ENCODE assay signal across 12 cellular contexts in genomic region chr2:31428001-31428418, GRCh38. TPM values are rescaled to one million over a fixed set of nuclear protein-coding genes. Genes with fewer than 3 reads are reported as not detected.
A peak's percentile ranks its signal among the peaks of the same experiment; 100 is the strongest.
DNase-seq lines count a peak whose midpoint lies in the region; ATAC-seq and TF ChIP-seq lines count a peak whose summit lies in the region.
"Had no signal": no experiment of that assay in that cellular context is flagged by ENCODE, and none has a peak within 500 bp of the region (broad histone marks: within the 10 kb centered on the region; RNA-seq: fewer than 3 reads in every experiment).

No MANE protein-coding gene starts in this region.

- no peak overlapping the region for H3K18ac ChIP-seq in mesendoderm (ENCODE audit: low read length)

- no peaks in the 10 kb centered on the region for H3K9me3 ChIP-seq in psoas muscle
- H3K9me3 ChIP-seq: pancreas had no signal

- no peak overlapping the region for H4K5ac ChIP-seq in mesendoderm (ENCODE audit: low read length)

- H3K79me1 ChIP-seq in mesendoderm (ENCODE audit: low read length) = no peaks in the 10 kb centered on the region

- H4K8ac ChIP-seq in mesendoderm (ENCODE audit: low read depth, low read length) = no peak overlapping the region

- intact Hi-C loops in psoas muscle (cut with DNase I) = no loop called here

- no peak overlapping the region for H3K9ac ChIP-seq in mesendoderm (ENCODE audit: low read length)

- H3K27ac ChIP-seq in mesendoderm (ENCODE audit: low read depth, low read length) = no peak overlapping the region
- H3K27ac ChIP-seq in psoas muscle = no peak overlapping the region
- H3K27ac ChIP-seq: pancreas had no signal

- no peaks in the 10 kb centered on the region for H3K79me2 ChIP-seq in mesendoderm (ENCODE audit: control insufficient read depth, insufficient read depth, low read length)

- H2BK5ac ChIP-seq in mesendoderm (ENCODE audit: low read length) = no peak overlapping the region

- H3K27me3 ChIP-seq in mesendoderm (ENCODE audit: insufficient read depth, low read length, poor library complexity) (no peaks in the 10 kb centered on the region), psoas muscle (ENCODE audit: insufficient read depth in 3 of 3, low read length in 2 of 3) (no peaks in the 10 kb centered on the region)
- H3K27me3 ChIP-seq: pancreas had no signal

- no peak overlapping the region for H2BK15ac ChIP-seq in mesendoderm (replicated peaks; ENCODE audit: low read depth)

- TF ChIP-seq CTCF in GM12875 (IDR thresholded peaks at IDR 0.05; ENCODE audit: borderline replicate concordance, insufficient read depth, low read depth, low read length) = peak; percentile 16; the same call in 1 of the 2 replicates
- TF ChIP-seq CTCF in choroid plexus epithelial cell (conservative IDR thresholded peaks at IDR 0.05; ENCODE audit: low read depth, low read length) = peak; percentile 56
- TF ChIP-seq CTCF in psoas muscle (IDR thresholded peaks at IDR 0.05) = no peak

- DNase-seq in LHCN-M2 (ENCODE audit: low read depth) (peak; percentile 31), choroid plexus epithelial cell (ENCODE audit: low read depth) (peak; percentile 51), mesendoderm (peak; percentile 89), psoas muscle (no peak), NCI-H2171 treated with DMSO at 0.1 percent for 48 hours (lab: John Stamatoyannopoulos, UW) (no peak)
- DNase-seq: DMS79 treated with DMSO at 0.1 percent for 48 hours; NCI-H2107; stimulated activated CD4-positive, alpha-beta T cell treated with anti-CD3 and anti-CD28 coated beads, Interleukin-4, amount 100 ng/mL, for 1 hour had no signal

- no peak overlapping the region for H3K56ac ChIP-seq in mesendoderm (ENCODE audit: low read length)

- no peak overlapping the region for H3K4me2 ChIP-seq in mesendoderm (ENCODE audit: low read length)

- no peak overlapping the region for H3K4me3 ChIP-seq in GM12875 (ENCODE audit: low read depth, low read length)
- no peak overlapping the region for H3K4me3 ChIP-seq in choroid plexus epithelial cell (ENCODE audit: low read depth, low read length)
- no peak overlapping the region for H3K4me3 ChIP-seq in mesendoderm (ENCODE audit: low read length)
- no peak overlapping the region for H3K4me3 ChIP-seq in psoas muscle
- H3K4me3 ChIP-seq: pancreas had no signal

- ATAC-seq in psoas muscle = no peak
- no peak for ATAC-seq in GM19455 (IDR thresholded peaks at IDR 0.05; ENCODE audit: unreplicated experiment)
- ATAC-seq: activated T-cell treated with anti-CD3 and anti-CD28 coated beads, Interleukin-2, amount 50 U/mL, for 72 hours had no signal

- H3K36me3 ChIP-seq in mesendoderm (ENCODE audit: control insufficient read depth, insufficient read depth, low read length) (no peaks in the 10 kb centered on the region), psoas muscle (ENCODE audit: insufficient read depth in 1 of 2, low read depth in 1 of 2) (no peaks in the 10 kb centered on the region)
- H3K36me3 ChIP-seq: pancreas had no signal

- no peak overlapping the region for H2BK120ac ChIP-seq in mesendoderm (ENCODE audit: low read depth, low read length)

- no peak overlapping the region for H3K23ac ChIP-seq in mesendoderm (ENCODE audit: low read length)

- H3K4me1 ChIP-seq in mesendoderm (ENCODE audit: control insufficient read depth, low read depth, low read length) = no peaks in the 10 kb centered on the region
- H3K4me1 ChIP-seq in psoas muscle = no peaks in the 10 kb centered on the region
- H3K4me1 ChIP-seq: pancreas had no signal

- no CpG with 5 or more reads among the region's 4 CpGs for WGBS in mesendoderm (ENCODE audit: extremely low coverage, insufficient coverage, low lambda C conversion rate)
- 75 to 83% (median 77%) methylated on average over 4 of the region's 4 CpGs for WGBS in psoas muscle, 3 donors

- H3K4ac ChIP-seq in mesendoderm (ENCODE audit: low read depth, low read length) = no peak overlapping the region

- H2AK5ac ChIP-seq in mesendoderm (ENCODE audit: low read length) = no peak overlapping the region

RNA-seq across cellular contexts. Expression of gene XDH, which starts 13.5 kb away (rescaled TPM):
- total RNA-seq in LHCN-M2 (2014; rRNA removed) = 0.06 and 0.51 TPM in 2 replicates
- polyA plus RNA-seq in LHCN-M2 (2012) = 0.09 TPM
- 0.27 TPM for polyA plus RNA-seq in mesendoderm (2013, experiment 1 of 2)
- polyA plus RNA-seq in mesendoderm (2013, experiment 2 of 2) = 0.31 TPM
- total RNA-seq in psoas muscle = 1 to 10 TPM in 1 of 4 donors, under 1 TPM in 2, not detected in 1; 0.08 to 1.5 (median 0.36) TPM
- polyA plus RNA-seq in psoas muscle = under 1 TPM; 0.03 to 0.10 (median 0.05) TPM

Comparison
In these comparisons a context has a peak if more than half of its experiments do, and no peak if none do; other contexts are left out.
1. DNase-seq: peak in LHCN-M2 (single experiment), choroid plexus epithelial cell (single experiment) and mesendoderm (single experiment); none in psoas muscle (0 of 2) and NCI-H2171 treated with DMSO at 0.1 percent for 48 hours (single experiment).